1 cellular context compared by ENCODE assay signal in genomic region chr12:19382111-19382526, GRCh38.
TF ChIP-seq lines count a peak whose summit lies in the region.

No MANE protein-coding gene starts in this region.

TF ChIP-seq in GM12878, 131 proteins besides CTCF, POLR2A, EP300 and RAD21 (continued from another document):
- TF ChIP-seq, protein P1, sequence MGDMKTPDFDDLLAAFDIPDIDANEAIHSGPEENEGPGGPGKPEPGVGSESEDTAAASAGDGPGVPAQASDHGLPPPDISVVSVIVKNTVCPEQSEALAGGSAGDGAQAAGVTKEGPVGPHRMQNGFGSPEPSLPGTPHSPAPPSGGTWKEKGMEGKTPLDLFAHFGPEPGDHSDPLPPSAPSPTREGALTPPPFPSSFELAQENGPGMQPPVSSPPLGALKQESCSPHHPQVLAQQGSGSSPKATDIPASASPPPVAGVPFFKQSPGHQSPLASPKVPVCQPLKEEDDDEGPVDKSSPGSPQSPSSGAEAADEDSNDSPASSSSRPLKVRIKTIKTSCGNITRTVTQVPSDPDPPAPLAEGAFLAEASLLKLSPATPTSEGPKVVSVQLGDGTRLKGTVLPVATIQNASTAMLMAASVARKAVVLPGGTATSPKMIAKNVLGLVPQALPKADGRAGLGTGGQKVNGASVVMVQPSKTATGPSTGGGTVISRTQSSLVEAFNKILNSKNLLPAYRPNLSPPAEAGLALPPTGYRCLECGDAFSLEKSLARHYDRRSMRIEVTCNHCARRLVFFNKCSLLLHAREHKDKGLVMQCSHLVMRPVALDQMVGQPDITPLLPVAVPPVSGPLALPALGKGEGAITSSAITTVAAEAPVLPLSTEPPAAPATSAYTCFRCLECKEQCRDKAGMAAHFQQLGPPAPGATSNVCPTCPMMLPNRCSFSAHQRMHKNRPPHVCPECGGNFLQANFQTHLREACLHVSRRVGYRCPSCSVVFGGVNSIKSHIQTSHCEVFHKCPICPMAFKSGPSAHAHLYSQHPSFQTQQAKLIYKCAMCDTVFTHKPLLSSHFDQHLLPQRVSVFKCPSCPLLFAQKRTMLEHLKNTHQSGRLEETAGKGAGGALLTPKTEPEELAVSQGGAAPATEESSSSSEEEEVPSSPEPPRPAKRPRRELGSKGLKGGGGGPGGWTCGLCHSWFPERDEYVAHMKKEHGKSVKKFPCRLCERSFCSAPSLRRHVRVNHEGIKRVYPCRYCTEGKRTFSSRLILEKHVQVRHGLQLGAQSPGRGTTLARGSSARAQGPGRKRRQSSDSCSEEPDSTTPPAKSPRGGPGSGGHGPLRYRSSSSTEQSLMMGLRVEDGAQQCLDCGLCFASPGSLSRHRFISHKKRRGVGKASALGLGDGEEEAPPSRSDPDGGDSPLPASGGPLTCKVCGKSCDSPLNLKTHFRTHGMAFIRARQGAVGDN (IDR thresholded peaks at IDR 0.05): no peak
- TF ChIP-seq RELA (IDR thresholded peaks at IDR 0.05; ENCODE audit: borderline replicate concordance, partially characterized antibody) (peak; percentile 47), RELB (IDR thresholded peaks at IDR 0.05; ENCODE audit: low read depth) (peak; percentile 79), PKNOX1 (IDR thresholded peaks at IDR 0.05) (peak; percentile 79), CBX5 (IDR thresholded peaks at IDR 0.05; ENCODE audit: low read depth) (0 out of 2 replicates have a peak, but pooled peaks have one; percentile 50), JUNB (IDR thresholded peaks at IDR 0.05) (peak; percentile 60), IKZF2 (IDR thresholded peaks at IDR 0.05) (0 out of 4 replicates have a peak, but pooled peaks of 1 of the 2 experiments have one; percentile 8)
TF ChIP-seq in GM12878: peak in this region for 6.
